ENCODE assay signal across 8 cellular contexts in genomic region chr4:25234390-25235367, GRCh38. TPM values are rescaled to one million over a fixed set of nuclear protein-coding genes. Genes with fewer than 3 reads are reported as not detected.
DNase-seq lines count a peak whose midpoint lies in the region; ATAC-seq and TF ChIP-seq lines count a peak whose summit lies in the region.

No MANE protein-coding gene starts in this region.

- WGBS in lung, 2 donors = 1 to 2% methylated on average over 36 to 49 of the region's 49 CpGs

- no peaks in the 10 kb centered on the region for H3K27me3 ChIP-seq in effector memory CD4-positive, alpha-beta T cell (replicated peaks; ENCODE audit: control insufficient read depth, insufficient read depth, low read length, poor library complexity, severe bottlenecking)
- H3K27me3 ChIP-seq in lung (ENCODE audit: control insufficient read depth, insufficient read depth) = no peaks in the 10 kb centered on the region

- peak overlapping the region; percentile 97 for H3K4me3 Mint-ChIP-seq in stimulated activated memory B cell treated with anti-CD40 and anti-IgM and Interleukin-4, amounts not matched to agents 10 μg/mL and 1 μg/mL and 100 μg/mL, for 72 hours

- H3K27ac ChIP-seq in effector memory CD4-positive, alpha-beta T cell (ENCODE audit: insufficient read depth, low read length, poor library complexity, severe bottlenecking) = peak overlapping the region; percentile 87
- H3K27ac ChIP-seq in lung (ENCODE audit: low read depth in 1 of 2, low read length in 1 of 2) = peak overlapping the region; percentile 79 to 98

- peaks cover 7% of the 10 kb centered on the region for H3K4me1 ChIP-seq in effector memory CD4-positive, alpha-beta T cell (ENCODE audit: control insufficient read depth, insufficient read depth, low read length, poor library complexity, severe bottlenecking)
- peaks cover under 1 to 5% of the 10 kb centered on the region in 2 donors for H3K4me1 ChIP-seq in lung (ENCODE audit: control insufficient read depth in 2 of 2, insufficient read depth in 2 of 2, low read length in 2 of 2)

- H3K4me1 Mint-ChIP-seq in stimulated activated memory B cell treated with anti-CD40 and anti-IgM and Interleukin-4, amounts not matched to agents 10 μg/mL and 1 μg/mL and 100 μg/mL, for 72 hours = peaks cover 38% of the 10 kb centered on the region

- H3K36me3 Mint-ChIP-seq in stimulated activated memory B cell treated with anti-CD40 and anti-IgM and Interleukin-4, amounts not matched to agents 10 μg/mL and 1 μg/mL and 100 μg/mL, for 72 hours = peaks cover 32% of the 10 kb centered on the region

- TF ChIP-seq CTCF in lung (IDR thresholded peaks at IDR 0.05; ENCODE audit: control extremely low read depth, extremely low read depth) = peak; percentile 24

- H3K27me3 Mint-ChIP-seq in stimulated activated memory B cell treated with anti-CD40 and anti-IgM and Interleukin-4, amounts not matched to agents 10 μg/mL and 1 μg/mL and 100 μg/mL, for 72 hours = no peaks in the 10 kb centered on the region

- peak overlapping the region; percentile 98 for H3K27ac Mint-ChIP-seq in stimulated activated memory B cell treated with anti-CD40 and anti-IgM and Interleukin-4, amounts not matched to agents 10 μg/mL and 1 μg/mL and 100 μg/mL, for 72 hours

- H3K36me3 ChIP-seq in effector memory CD4-positive, alpha-beta T cell (ENCODE audit: control insufficient read depth, insufficient read depth, low read length) = no peaks in the 10 kb centered on the region
- no peaks in the 10 kb centered on the region for H3K36me3 ChIP-seq in lung (ENCODE audit: control insufficient read depth in 2 of 2, insufficient read depth in 2 of 2, low read length in 2 of 2)

- no peaks in the 10 kb centered on the region for H3K9me3 ChIP-seq in effector memory CD4-positive, alpha-beta T cell (ENCODE audit: control insufficient read depth, low read length)
- H3K9me3 ChIP-seq in lung (ENCODE audit: control insufficient read depth in 2 of 2, insufficient read depth in 1 of 2, low read length in 1 of 2) = no peaks in the 10 kb centered on the region

- peak; percentile 68 for ATAC-seq in HG03342 (IDR thresholded peaks at IDR 0.05; ENCODE audit: unreplicated experiment)
- ATAC-seq in lung (ENCODE audit: insufficient read depth, low FRiP score) = peak; percentile 65
- ATAC-seq in stimulated activated memory B cell treated with anti-CD40 and anti-IgM and Interleukin-4, amounts not matched to agents 10 μg/mL and 1 μg/mL and 100 μg/mL, for 72 hours = peak; percentile 69

- DNase-seq in CD1c-positive myeloid dendritic cell (ENCODE audit: extremely low spot score) (peak; percentile 84), GM19238 (ENCODE audit: insufficient read length, low spot score) (peak; percentile 46), NCI-H69 (lab: John Stamatoyannopoulos, UW) (peak; percentile 73), lung (ENCODE audit: low spot score) (peak; percentile 54)
- peak; percentile 35 to 47 for DNase-seq in activated CD4-positive, alpha-beta T cell treated with anti-CD3 and anti-CD28 coated beads, Interleukin-2, amount 50 U/mL, for 48 hours
- DNase-seq in effector memory CD4-positive, alpha-beta T cell = peak; percentile 1 to 30 (median 28)

- H3K4me3 ChIP-seq in effector memory CD4-positive, alpha-beta T cell (ENCODE audit: insufficient read depth, low read depth, low read length, poor library complexity, severe bottlenecking) = peak overlapping the region; percentile 79
- peak overlapping the region; percentile 98 for H3K4me3 ChIP-seq in lung

- peaks cover 5% of the 10 kb centered on the region for H3K9me3 Mint-ChIP-seq in stimulated activated memory B cell treated with anti-CD40 and anti-IgM and Interleukin-4, amounts not matched to agents 10 μg/mL and 1 μg/mL and 100 μg/mL, for 72 hours

RNA-seq across cellular contexts. Expression of gene PI4K2B, which starts 0.8 kb away (rescaled TPM):
- total RNA-seq in lung = 10 to 100 TPM; 20.3 to 42.5 TPM
- polyA plus RNA-seq in lung = 10 to 100 TPM; 11.9 to 14.6 TPM

Comparison
In these comparisons a context has a peak if more than half of its experiments do, and no peak if none do; other contexts are left out.
1. Peak in every context shown above with its lines: DNase-seq, ATAC-seq, H3K4me3 ChIP-seq and H3K27ac ChIP-seq.
2. DNase-seq: peak in every context shown above with its lines; median percentile 84 in CD1c-positive myeloid dendritic cell; 73 in NCI-H69; 54 in lung; 46 in GM19238; 41 in activated CD4-positive, alpha-beta T cell treated with anti-CD3 and anti-CD28 coated beads, Interleukin-2, amount 50 U/mL, for 48 hours; 28 in effector memory CD4-positive, alpha-beta T cell.